10 cellular contexts compared by ENCODE assay signal in the genomic region with DNA sequence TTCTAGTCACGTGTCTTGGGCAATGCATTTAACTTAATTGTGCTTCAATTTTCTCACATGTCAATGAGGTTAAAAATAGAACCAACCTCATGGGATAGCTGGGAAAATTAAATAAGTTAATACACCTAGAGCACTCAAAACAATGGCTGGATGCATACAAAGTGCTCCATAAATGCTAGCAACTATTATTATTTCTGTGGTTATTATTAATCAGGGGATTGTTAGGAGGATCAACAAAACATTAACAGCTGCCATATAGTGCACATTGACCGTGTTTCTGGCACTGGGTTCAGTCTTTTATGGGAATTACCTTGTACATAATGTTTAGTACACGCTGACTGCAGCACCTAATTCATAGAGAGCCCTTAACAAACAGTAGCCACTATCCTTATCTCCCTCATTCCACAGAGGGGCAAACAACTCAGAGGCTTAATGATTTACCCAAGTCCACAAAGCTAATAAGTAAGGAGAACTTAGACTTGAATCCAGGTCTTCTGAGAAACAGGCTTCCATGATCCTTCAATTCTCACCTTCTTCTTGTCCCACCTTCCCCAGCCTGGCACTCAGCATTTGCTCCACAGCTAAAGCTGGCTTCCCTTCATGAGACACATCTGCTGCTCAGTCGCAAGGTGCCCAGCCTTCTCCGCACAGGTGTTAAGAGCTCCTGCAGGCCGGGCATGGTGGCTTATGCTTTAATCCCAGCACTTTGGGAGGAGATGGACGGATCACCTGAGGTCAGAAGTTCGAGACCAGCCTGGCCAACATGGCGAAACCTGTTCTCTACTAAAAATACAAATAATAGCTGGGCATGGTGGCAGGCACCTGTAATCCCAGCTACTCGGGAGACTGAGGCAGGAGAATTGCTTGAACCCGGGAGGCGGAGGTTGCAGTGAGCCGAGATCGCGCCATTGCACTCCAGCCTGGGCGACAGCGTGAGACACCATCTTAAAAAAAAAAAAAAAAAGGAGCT.
DNase-seq lines count a peak whose midpoint lies in the region; TF ChIP-seq lines count a peak whose summit lies in the region.
"Had no signal": no experiment of that assay in that cellular context is flagged by ENCODE, and none has a peak within 500 bp of the region (broad histone marks: within the 10 kb centered on the region; RNA-seq: fewer than 3 reads in every experiment).

No MANE protein-coding gene starts in this region.

- H3K27me3 Mint-ChIP-seq in endodermal cell (ENCODE audit: insufficient read depth) (peaks cover 3% of the 10 kb centered on the region), osteocyte (ENCODE audit: unreplicated experiment) (no peaks in the 10 kb centered on the region)

- H3K27ac Mint-ChIP-seq in endodermal cell (no peak overlapping the region), osteocyte (ENCODE audit: unreplicated experiment) (peak overlapping the region; percentile 92)
- H3K27ac Mint-ChIP-seq: stimulated activated naive CD8-positive, alpha-beta T cell treated with anti-CD3 and anti-CD28 coated beads, Interleukin-15, Interleukin-2, amounts not matched to agents 100 ng/mL and 50 ng/mL, for 24 hours had no signal

- peak overlapping the region; percentile 69 for H3K27ac ChIP-seq in endodermal cell (ENCODE audit: low read depth, low read length)

- peaks cover 27% of the 10 kb centered on the region for H3K4me1 Mint-ChIP-seq in endodermal cell
- H3K4me1 Mint-ChIP-seq in osteocyte (ENCODE audit: unreplicated experiment), result peaks cover 51% of the 10 kb centered on the region

- H3K9me3 ChIP-seq in endodermal cell (ENCODE audit: control insufficient read depth, low read length), result peaks cover 8% of the 10 kb centered on the region

- H3K4me3 ChIP-seq in endodermal cell (ENCODE audit: low read length), result no peak overlapping the region

- no peaks in the 10 kb centered on the region for H3K36me3 ChIP-seq in endodermal cell (ENCODE audit: control insufficient read depth, insufficient read depth, low read length)

- H3K4me1 ChIP-seq in endodermal cell (ENCODE audit: control insufficient read depth, insufficient read depth, low read length), result peaks cover 16% of the 10 kb centered on the region

- no peaks in the 10 kb centered on the region for H3K27me3 ChIP-seq in endodermal cell (ENCODE audit: control insufficient read depth, insufficient read depth, low read length, poor library complexity, severe bottlenecking)

- 94 to 96% methylated on average over 9 to 17 of the region's 17 CpGs for WGBS in endodermal cell (ENCODE audit: insufficient coverage in 1 of 2, insufficient read length in 1 of 2), 2 experiments

- no peak overlapping the region for H3K9ac ChIP-seq in endodermal cell (ENCODE audit: extremely low read depth, low read length, poor library complexity, severe bottlenecking)

- DNase-seq in COR-L47 (lab: John Stamatoyannopoulos, UW), result peak; percentile 40
- peak; percentile 13 for DNase-seq in NCI-H2029 treated with DMSO at 0.1 percent for 48 hours (lab: John Stamatoyannopoulos, UW)
- no peak for DNase-seq in endodermal cell
- no peak for DNase-seq in osteocyte (ENCODE audit: extremely low spot score, unreplicated experiment)
- DNase-seq in NCI-H510A (lab: John Stamatoyannopoulos, UW), result no peak
- DNase-seq in superior temporal gyrus (ENCODE audit: extremely low spot score), result no peak
- DNase-seq in Ammon's horn (ENCODE audit: low spot score), result no peak
- no peak for DNase-seq in NCI-H146 (lab: John Stamatoyannopoulos, UW)
- DNase-seq: activated CD4-positive, alpha-beta T cell treated with anti-CD3 and anti-CD28 coated beads for 48 hours had no signal

- TF ChIP-seq CTCF in endodermal cell (conservative IDR thresholded peaks at IDR 0.05), result no peak
- TF ChIP-seq CTCF in osteocyte (IDR thresholded peaks at IDR 0.05), result no peak

- H3K36me3 Mint-ChIP-seq in endodermal cell (ENCODE audit: low read depth), result no peaks in the 10 kb centered on the region
- H3K36me3 Mint-ChIP-seq in osteocyte (ENCODE audit: unreplicated experiment), result no peaks in the 10 kb centered on the region

- H3K4me3 Mint-ChIP-seq in endodermal cell (peak overlapping the region; percentile 8), osteocyte (ENCODE audit: unreplicated experiment) (no peak overlapping the region)
- H3K4me3 Mint-ChIP-seq: stimulated activated naive CD8-positive, alpha-beta T cell treated with anti-CD3 and anti-CD28 coated beads, Interleukin-15, Interleukin-2, amounts not matched to agents 100 ng/mL and 50 ng/mL, for 24 hours had no signal

- H3K9me3 Mint-ChIP-seq in endodermal cell (peaks cover 13% of the 10 kb centered on the region), osteocyte (ENCODE audit: unreplicated experiment) (no peaks in the 10 kb centered on the region)
- H3K9me3 Mint-ChIP-seq: stimulated activated naive CD8-positive, alpha-beta T cell treated with anti-CD3 and anti-CD28 coated beads, Interleukin-15, Interleukin-2, amounts not matched to agents 100 ng/mL and 50 ng/mL, for 24 hours had no signal

Comparison
In these comparisons a context has a peak if more than half of its experiments do, and no peak if none do; other contexts are left out.
1. DNase-seq: peak in COR-L47 (single experiment) and NCI-H2029 treated with DMSO at 0.1 percent for 48 hours (single experiment); none in endodermal cell (single experiment), osteocyte (single experiment), NCI-H510A (single experiment), superior temporal gyrus (single experiment), Ammon's horn (single experiment) and NCI-H146 (single experiment).